In genomic region chr17:17698371-17698770, GRCh38 we compare ENCODE assay signal across 13 cellular contexts. TPM values are rescaled to one million over a fixed set of nuclear protein-coding genes. Genes with fewer than 3 reads are reported as not detected.
DNase-seq lines count a peak whose midpoint lies in the region; ATAC-seq and TF ChIP-seq lines count a peak whose summit lies in the region.
"Had no signal": no experiment of that assay in that cellular context is flagged by ENCODE, and none has a peak within 500 bp of the region (broad histone marks: within the 10 kb centered on the region; RNA-seq: fewer than 3 reads in every experiment).

No MANE protein-coding gene starts in this region.

- DNase-seq in right atrium auricular region (ENCODE audit: low spot score): no peak
- DNase-seq in cardiac septum (ENCODE audit: low spot score): no peak
- DNase-seq in esophagus muscularis mucosa (ENCODE audit: extremely low spot score): no peak
- no peak for DNase-seq in vagina (ENCODE audit: extremely low spot score in 2 of 2)
- DNase-seq in DMS153 treated with DMSO at 0.1 percent for 48 hours (lab: John Stamatoyannopoulos, UW; ENCODE audit: unreplicated experiment): no peak
- no peak for DNase-seq in superior temporal gyrus (ENCODE audit: extremely low spot score)
- DNase-seq: activated CD4-positive, alpha-beta memory T cell treated with anti-CD3 and anti-CD28 coated beads, Interleukin-2, amount 10 ng/mL, durations not matched to agents 7 days and 5 days; MV-4-11; OCI-M1; T-helper 2 cell had no signal

- peak overlapping the region; percentile 97 to 100 for H3K27ac ChIP-seq in right atrium auricular region
- H3K27ac ChIP-seq in esophagus muscularis mucosa (replicated peaks in 1 of 4): peak overlapping the region; percentile 95 to 99 (median 97)
- H3K27ac ChIP-seq in parathyroid adenoma: peak overlapping the region; percentile 81
- peak overlapping the region; percentile 97 for H3K27ac ChIP-seq in vagina

- 70% methylated on average over 3 of the region's 5 CpGs for WGBS in esophagus muscularis mucosa

- H3K4me2 ChIP-seq in parathyroid adenoma (ENCODE audit: low read length): peak overlapping the region; percentile 49

- H3K4me3 ChIP-seq in right atrium auricular region (no peak overlapping the region), esophagus muscularis mucosa (no peak overlapping the region), parathyroid adenoma (ENCODE audit: low read depth, low read length) (peak overlapping the region; percentile 25), vagina (no peak overlapping the region)
- H3K4me3 ChIP-seq: skin epidermis had no signal

- TF ChIP-seq POLR2A in esophagus muscularis mucosa (IDR thresholded peaks at IDR 0.05; ENCODE audit: low read depth): no peak
- TF ChIP-seq POLR2A in vagina (IDR thresholded peaks at IDR 0.05): no peak

- peaks cover 75% of the 10 kb centered on the region for H3K79me2 ChIP-seq in parathyroid adenoma

- H3K9ac ChIP-seq in parathyroid adenoma: no peak overlapping the region

- peaks cover 0 to 94% of the 10 kb centered on the region in 2 donors for H3K4me1 ChIP-seq in right atrium auricular region
- peaks cover 89 to 97% (median 96%) of the 10 kb centered on the region in 4 donors for H3K4me1 ChIP-seq in esophagus muscularis mucosa
- H3K4me1 ChIP-seq in parathyroid adenoma: peaks cover 71% of the 10 kb centered on the region
- peaks cover 94% of the 10 kb centered on the region for H3K4me1 ChIP-seq in vagina

- H3K27me3 ChIP-seq in right atrium auricular region (no peaks in the 10 kb centered on the region), esophagus muscularis mucosa (no peaks in the 10 kb centered on the region), parathyroid adenoma (ENCODE audit: control insufficient read depth, insufficient read depth, low read length) (no peaks in the 10 kb centered on the region), vagina (no peaks in the 10 kb centered on the region)

- TF ChIP-seq CTCF in right atrium auricular region (IDR thresholded peaks at IDR 0.05) (no peak), esophagus muscularis mucosa (IDR thresholded peaks at IDR 0.05) (no peak), parathyroid adenoma (IDR thresholded peaks at IDR 0.05) (no peak), vagina (IDR thresholded peaks at IDR 0.05) (no peak)

- ATAC-seq in HG03565 (IDR thresholded peaks at IDR 0.05; ENCODE audit: unreplicated experiment): no peak

- no peak overlapping the region for H2AFZ ChIP-seq in parathyroid adenoma

- H3K36me3 ChIP-seq in right atrium auricular region (no peaks in the 10 kb centered on the region), esophagus muscularis mucosa (no peaks in the 10 kb centered on the region), parathyroid adenoma (ENCODE audit: control insufficient read depth, insufficient read depth, low read length) (no peaks in the 10 kb centered on the region), vagina (no peaks in the 10 kb centered on the region)

- TF ChIP-seq EP300 in esophagus muscularis mucosa (IDR thresholded peaks at IDR 0.05): no peak

- H3K9me3 ChIP-seq in right atrium auricular region: no peaks in the 10 kb centered on the region
- H3K9me3 ChIP-seq in esophagus muscularis mucosa: no peaks in the 10 kb centered on the region
- H3K9me3 ChIP-seq in parathyroid adenoma (ENCODE audit: control insufficient read depth, low read length): no peaks in the 10 kb centered on the region
- H3K9me3 ChIP-seq in vagina: no peaks in the 10 kb centered on the region

- intact Hi-C loops in cardiac septum (cut with DNase I): no loop called here
- intact Hi-C loops in esophagus muscularis mucosa (cut with DNase I): no loop called here
- intact Hi-C loops in vagina (cut with DNase I): loop anchor here (2.0 kb wide), 1 partner anchor 82 kb away; no protein-coding TSS in a partner anchor

RNA-seq across cellular contexts. Expression of gene RAI1, which starts 17.1 kb away (rescaled TPM):
- total RNA-seq in right atrium auricular region (10 to 100 TPM; 23.8 to 24.9 TPM), cardiac septum (28.8 TPM), esophagus muscularis mucosa (10 to 100 TPM; 18.7 to 41.3 (median 28.3) TPM), vagina (29.2 TPM)
